ENCODE assay signal across 15 cellular contexts in genomic region chr17:58576679-58577367, GRCh38.
DNase-seq lines count a peak whose midpoint lies in the region; ATAC-seq, FAIRE-seq and TF ChIP-seq lines count a peak whose summit lies in the region.
"Had no signal": no experiment of that assay in that cellular context is flagged by ENCODE, and none has a peak within 500 bp of the region (broad histone marks: within the 10 kb centered on the region; RNA-seq: fewer than 3 reads in every experiment).

No MANE protein-coding gene starts in this region.

- H3K18ac ChIP-seq in H9 (ENCODE audit: insufficient read length, low read depth, low read length), result no peak overlapping the region

- H3K23me2 ChIP-seq in H9 (ENCODE audit: insufficient read length, low read depth, low read length, poor library complexity, severe bottlenecking), result no peaks in the 10 kb centered on the region

- no peak overlapping the region for H3K56ac ChIP-seq in H9 (ENCODE audit: insufficient read length, low read depth, low read length)

- DNase-seq in A172 (ENCODE audit: low spot score) (peak; percentile 22), HCEC 1CT (peak; percentile 22), GM12878 (ENCODE audit: low read depth, low spot score) (no peak), keratinocyte (ENCODE audit: low read depth, low spot score) (peak; percentile 32), ecto neural progenitor cell (ENCODE audit: low spot score) (no peak), H9 (no peak)
- no peak for DNase-seq in stimulated activated naive CD8-positive, alpha-beta T cell treated with anti-CD3 and anti-CD28 coated beads, Interleukin-15, amount 100 ng/mL, for 72 hours

- RAD21 ChIA-PET in GM12878 (lab: Charles Lee; ENCODE audit: unreplicated experiment), result interaction anchor here (0.6 to 4.1 kb wide), 11 partner anchors 10 to 427 kb away, joined by 3 to 24 read pairs (median 3); no protein-coding TSS in a partner anchor

- no peak overlapping the region for H2AK5ac ChIP-seq in H9 (ENCODE audit: insufficient read length, low read length)

- no peak overlapping the region for H2BK20ac ChIP-seq in H9 (ENCODE audit: low read depth, low read length, poor library complexity, severe bottlenecking)

- no peak overlapping the region for H2BK5ac ChIP-seq in H9 (ENCODE audit: insufficient read length, low read length)

- intact Hi-C loops in GM12878 (cut with micrococcal nuclease; ENCODE audit: unreplicated experiment), result loop anchor here (1.0 kb wide), 1 partner anchor 428 kb away; no protein-coding TSS in a partner anchor

- H3K36me3 Mint-ChIP-seq in H9 (ENCODE audit: insufficient read depth in 1 of 3, low read depth in 3 of 3), result no peaks in the 10 kb centered on the region
- H3K36me3 Mint-ChIP-seq: activated naive CD4-positive, alpha-beta T cell treated with anti-CD3 and anti-CD28 coated beads, Interleukin-2, amount 50 U/mL, for 72 hours; CD8-positive, alpha-beta memory T cell; memory B cell; natural killer cell treated with Interleukin-12 subunit alpha and Interleukin-12 subunit beta and Interleukin-15 and Interleukin-18, amount 100 ng/mL, for 72 hours; stimulated activated naive B cell treated with anti-CD40 and anti-IgM and Interleukin-4, amounts not matched to agents 10 μg/mL and 1 μg/mL and 100 μg/mL, for 72 hours had no signal

- no peak overlapping the region for H4K8ac ChIP-seq in H9 (replicated peaks; ENCODE audit: insufficient read length, low read depth, low read length)

- H3K4me3 ChIP-seq in GM12878 (no peak overlapping the region), keratinocyte (ENCODE audit: control insufficient read depth in 2 of 3, extremely low read depth in 1 of 3, insufficient read depth in 2 of 3, low read depth in 1 of 3, low read length in 3 of 3) (no peak overlapping the region)

- 55% methylated on average over 3 of the region's 3 CpGs for WGBS in GM12878 (ENCODE audit: insufficient coverage, insufficient replicate concordance, low lambda C conversion rate, missing lambda C conversion rate)
- WGBS in H9 (ENCODE audit: extremely low coverage, insufficient read length, low lambda C conversion rate), result no CpG with 5 or more reads among the region's 3 CpGs

- H2BK120ac ChIP-seq in H9 (ENCODE audit: low read depth, low read length, poor library complexity, severe bottlenecking), result no peak overlapping the region

- TF ChIP-seq CTCF in GM12878 (IDR thresholded peaks at IDR 0.05 in 2 of 3, conservative IDR thresholded peaks at IDR 0.05 in 1 of 3; ENCODE audit: control insufficient read depth in 2 of 3, extremely low read depth in 1 of 3, insufficient read depth in 1 of 3, low read depth in 3 of 3, low read length in 3 of 3) (no peak), keratinocyte (optimal IDR thresholded peaks at IDR 0.05 in 1 of 3, IDR thresholded peaks at IDR 0.05 in 1 of 3, conservative IDR thresholded peaks at IDR 0.05 in 1 of 3; ENCODE audit: extremely low read depth in 1 of 3, insufficient read depth in 2 of 3, low read length in 3 of 3) (no peak), H9 (conservative IDR thresholded peaks at IDR 0.05) (no peak)

- H3K9me3 ChIP-seq in GM12878 (replicated peaks; ENCODE audit: control insufficient read depth, insufficient read depth, low read length), result no peaks in the 10 kb centered on the region
- no peaks in the 10 kb centered on the region for H3K9me3 ChIP-seq in keratinocyte (ENCODE audit: control insufficient read depth, low read depth, low read length)
- H3K9me3 ChIP-seq in H9 (ENCODE audit: control insufficient read depth, low read depth, low read length), result no peaks in the 10 kb centered on the region

- TF ChIP-seq POLR2A in GM12878 (IDR thresholded peaks at IDR 0.05; ENCODE audit: low read depth, low read length), result no peak

- H3K4me2 ChIP-seq in GM12878 (ENCODE audit: control insufficient read depth, insufficient read depth), result no peak overlapping the region
- peak overlapping the region; percentile 86 for H3K4me2 ChIP-seq in keratinocyte (ENCODE audit: control insufficient read depth, extremely low read depth, insufficient read depth, low read depth, low read length)
- H3K4me2 ChIP-seq in H9 (ENCODE audit: insufficient read depth, insufficient read length, low read length), result no peak overlapping the region

- no peak overlapping the region for H3K9ac ChIP-seq in GM12878 (ENCODE audit: control insufficient read depth, insufficient read depth, low read length)
- H3K9ac ChIP-seq in keratinocyte (ENCODE audit: control insufficient read depth, extremely low read depth, insufficient read depth, low read length), result no peak overlapping the region
- no peak overlapping the region for H3K9ac ChIP-seq in H9 (ENCODE audit: extremely low read depth, insufficient read length, low read length)

- no peaks in the 10 kb centered on the region for H3K27me3 Mint-ChIP-seq in stimulated activated naive CD8-positive, alpha-beta T cell treated with anti-CD3 and anti-CD28 coated beads, Interleukin-15, amount 100 ng/mL, for 72 hours
- no peaks in the 10 kb centered on the region for H3K27me3 Mint-ChIP-seq in H9 (ENCODE audit: low read depth)
- H3K27me3 Mint-ChIP-seq: activated T-cell treated with anti-CD3 and anti-CD28 coated beads, Interleukin-2, amount 50 U/mL, for 24 hours; memory B cell; natural killer cell treated with Interleukin-12 subunit alpha and Interleukin-12 subunit beta and Interleukin-15 and Interleukin-18, amount 100 ng/mL, for 72 hours; progenitor cell of endocrine pancreas; stimulated activated naive B cell treated with anti-CD40 and anti-IgM and Interleukin-4, amounts not matched to agents 10 μg/mL and 1 μg/mL and 100 μg/mL, for 72 hours had no signal

- H3K27ac ChIP-seq in GM12878 (ENCODE audit: control insufficient read depth, insufficient read depth), result no peak overlapping the region
- H3K27ac ChIP-seq in keratinocyte (ENCODE audit: control insufficient read depth, insufficient read depth, low read length), result peak overlapping the region; percentile 82
- H3K27ac ChIP-seq in H9 (ENCODE audit: insufficient read length, low read depth, low read length), result no peak overlapping the region

- POLR2A ChIA-PET in GM12878 (lab: Charles Lee), result interaction anchor here (0.6 to 1.5 kb wide), 4 partner anchors 12 to 54 kb away, joined by 3 to 4 read pairs (median 4); no protein-coding TSS in a partner anchor

- no peak overlapping the region for H3K27ac Mint-ChIP-seq in stimulated activated naive CD8-positive, alpha-beta T cell treated with anti-CD3 and anti-CD28 coated beads, Interleukin-15, amount 100 ng/mL, for 72 hours
- H3K27ac Mint-ChIP-seq in H9, result no peak overlapping the region
- H3K27ac Mint-ChIP-seq: activated naive CD4-positive, alpha-beta T cell treated with anti-CD3 and anti-CD28 coated beads, Interleukin-2, amount 50 U/mL, for 72 hours; activated T-cell treated with anti-CD3 and anti-CD28 coated beads, Interleukin-2, amount 50 U/mL, for 24 hours; CD8-positive, alpha-beta memory T cell; memory B cell; natural killer cell treated with Interleukin-12 subunit alpha and Interleukin-12 subunit beta and Interleukin-15 and Interleukin-18, amount 100 ng/mL, for 72 hours; progenitor cell of endocrine pancreas; stimulated activated naive B cell treated with anti-CD40 and anti-IgM and Interleukin-4, amounts not matched to agents 10 μg/mL and 1 μg/mL and 100 μg/mL, for 72 hours had no signal

- H3K36me3 ChIP-seq in GM12878 (ENCODE audit: control insufficient read depth in 2 of 2, insufficient read depth in 2 of 2, low read length in 1 of 2), result no peaks in the 10 kb centered on the region
- no peaks in the 10 kb centered on the region for H3K36me3 ChIP-seq in keratinocyte (ENCODE audit: control insufficient read depth in 2 of 2, extremely low read depth in 1 of 2, insufficient read depth in 2 of 2, low read length in 2 of 2)

- in situ Hi-C loops in GM12878 (cut with MboI), result no loop called here

- H2AFZ ChIP-seq in GM12878 (ENCODE audit: control insufficient read depth, low read depth, low read length), result no peak overlapping the region
- no peak overlapping the region for H2AFZ ChIP-seq in keratinocyte (ENCODE audit: control insufficient read depth, low read length)
- no peak overlapping the region for H2AFZ ChIP-seq in H9 (ENCODE audit: low read length)

- no peaks in the 10 kb centered on the region for H3K79me1 ChIP-seq in H9 (ENCODE audit: insufficient read depth, low read depth, low read length, poor library complexity, severe bottlenecking)

- no peaks in the 10 kb centered on the region for H3K9me3 Mint-ChIP-seq in stimulated activated naive CD8-positive, alpha-beta T cell treated with anti-CD3 and anti-CD28 coated beads, Interleukin-15, amount 100 ng/mL, for 72 hours
- no peaks in the 10 kb centered on the region for H3K9me3 Mint-ChIP-seq in H9
- H3K9me3 Mint-ChIP-seq: activated naive CD4-positive, alpha-beta T cell treated with anti-CD3 and anti-CD28 coated beads, Interleukin-2, amount 50 U/mL, for 72 hours; activated T-cell treated with anti-CD3 and anti-CD28 coated beads, Interleukin-2, amount 50 U/mL, for 24 hours; memory B cell; natural killer cell treated with Interleukin-12 subunit alpha and Interleukin-12 subunit beta and Interleukin-15 and Interleukin-18, amount 100 ng/mL, for 72 hours; stimulated activated naive B cell treated with anti-CD40 and anti-IgM and Interleukin-4, amounts not matched to agents 10 μg/mL and 1 μg/mL and 100 μg/mL, for 72 hours had no signal

- no peak for TF ChIP-seq RAD21 in GM12878 (IDR thresholded peaks at IDR 0.05; ENCODE audit: insufficient read depth, low read depth, low read length)

- ATAC-seq in GM12878 (peak; percentile 56), HG02884 (IDR thresholded peaks at IDR 0.05; ENCODE audit: unreplicated experiment) (no peak)
- ATAC-seq in stimulated activated naive CD8-positive, alpha-beta T cell treated with anti-CD3 and anti-CD28 coated beads, Interleukin-15, amount 100 ng/mL, for 72 hours, result no peak
- ATAC-seq: activated naive CD4-positive, alpha-beta T cell treated with anti-CD3 and anti-CD28 coated beads, Interleukin-2, amount 50 U/mL, for 72 hours; natural killer cell treated with Interleukin-12 subunit alpha and Interleukin-12 subunit beta and Interleukin-15 and Interleukin-18, amount 100 ng/mL, for 72 hours; stimulated activated naive B cell treated with anti-CD40 and anti-IgM and Interleukin-4, amounts not matched to agents 10 μg/mL and 1 μg/mL and 100 μg/mL, for 72 hours had no signal

- H3K4me1 ChIP-seq in GM12878 (ENCODE audit: control insufficient read depth, insufficient read depth, low read length) (peaks cover 11% of the 10 kb centered on the region), keratinocyte (ENCODE audit: control insufficient read depth, extremely low read depth, insufficient read depth, low read length) (peaks cover 29% of the 10 kb centered on the region), H9 (ENCODE audit: insufficient read depth, low read length) (no peaks in the 10 kb centered on the region)

- no peak overlapping the region for H3K4ac ChIP-seq in H9 (ENCODE audit: low read depth, low read length)

- FAIRE-seq in GM12878 (lab: Jason Lieb, UNC), result peak; percentile 69
- peak; percentile 85 for FAIRE-seq in keratinocyte (lab: Jason Lieb, UNC)

- SMC1A ChIA-PET in GM12878 (lab: Charles Lee; ENCODE audit: uncharacterized antibody, unreplicated experiment), result interaction anchor here (0.6 to 5.2 kb wide), 17 partner anchors 9 to 428 kb away, joined by 3 to 22 read pairs (median 4); no protein-coding TSS in a partner anchor

- no peak overlapping the region for H3K4me3 Mint-ChIP-seq in stimulated activated naive CD8-positive, alpha-beta T cell treated with anti-CD3 and anti-CD28 coated beads, Interleukin-15, amount 100 ng/mL, for 72 hours
- no peak overlapping the region for H3K4me3 Mint-ChIP-seq in H9
- H3K4me3 Mint-ChIP-seq: activated T-cell treated with anti-CD3 and anti-CD28 coated beads, Interleukin-2, amount 50 U/mL, for 24 hours; CD8-positive, alpha-beta memory T cell; memory B cell; natural killer cell treated with Interleukin-12 subunit alpha and Interleukin-12 subunit beta and Interleukin-15 and Interleukin-18, amount 100 ng/mL, for 72 hours; stimulated activated naive B cell treated with anti-CD40 and anti-IgM and Interleukin-4, amounts not matched to agents 10 μg/mL and 1 μg/mL and 100 μg/mL, for 72 hours had no signal

- H3K23ac ChIP-seq in H9 (ENCODE audit: insufficient read length, low read depth, low read length), result no peak overlapping the region

- H4K91ac ChIP-seq in H9 (ENCODE audit: insufficient read length, low read depth, low read length), result no peak overlapping the region

- H4K20me1 ChIP-seq in GM12878 (ENCODE audit: control insufficient read depth, insufficient read depth) (no peaks in the 10 kb centered on the region), keratinocyte (ENCODE audit: control insufficient read depth, extremely low read depth, insufficient read depth, low read length) (no peaks in the 10 kb centered on the region), H9 (ENCODE audit: control insufficient read depth, insufficient read depth, insufficient read length) (no peaks in the 10 kb centered on the region)

- H4K5ac ChIP-seq in H9 (ENCODE audit: insufficient read length, low read depth, low read length), result no peak overlapping the region

- H2BK12ac ChIP-seq in H9 (ENCODE audit: insufficient read length, low read depth, low read length), result no peak overlapping the region

- H3K27me3 ChIP-seq in GM12878 (replicated peaks in 1 of 2; ENCODE audit: control insufficient read depth in 2 of 2, insufficient read depth in 2 of 2, low read length in 1 of 2) (no peaks in the 10 kb centered on the region), keratinocyte (ENCODE audit: control insufficient read depth, extremely low read depth, insufficient read depth, low read length) (no peaks in the 10 kb centered on the region), H9 (ENCODE audit: insufficient read depth, low read length) (no peaks in the 10 kb centered on the region)

- H3K79me2 ChIP-seq in GM12878 (ENCODE audit: control insufficient read depth, insufficient read depth, low read length) (no peaks in the 10 kb centered on the region), keratinocyte (ENCODE audit: control insufficient read depth, insufficient read depth, low read length) (no peaks in the 10 kb centered on the region), H9 (ENCODE audit: insufficient read depth, low read length) (no peaks in the 10 kb centered on the region)

- dilution Hi-C loops in keratinocyte (cut with MboI; ENCODE audit: extremely low pct_ligation_motif_present, low sequenced_read_pairs), result no loop called here

- BruUV-seq in GM12878 (replicated peaks; lab: Mats Ljungman, UMichigan), result no TSS peak

- no peaks in the 10 kb centered on the region for H3K9me1 ChIP-seq in keratinocyte (ENCODE audit: control insufficient read depth, extremely low read depth, insufficient read depth, low read length)

- H3K14ac ChIP-seq in H9 (ENCODE audit: insufficient read depth, low read length), result no peak overlapping the region

- no peak overlapping the region for H2BK15ac ChIP-seq in H9 (ENCODE audit: low read depth, low read length)

- no peak for TF ChIP-seq EP300 in GM12878 (IDR thresholded peaks at IDR 0.05; ENCODE audit: borderline replicate concordance in 1 of 2, control insufficient read depth in 1 of 2, low read depth in 2 of 2, low read length in 2 of 2)

- CTCF ChIA-PET in GM12878 (lab: Yijun Ruan, JAX), result interaction anchor here (0.6 to 7.1 kb wide), 30 partner anchors 9 to 433 kb away, joined by 3 to 65 read pairs (median 8); partner anchors contain the start of gene MTMR4

- H3T11ph ChIP-seq in H9 (ENCODE audit: low read length), result no peak overlapping the region

- H3K4me1 Mint-ChIP-seq in stimulated activated naive CD8-positive, alpha-beta T cell treated with anti-CD3 and anti-CD28 coated beads, Interleukin-15, amount 100 ng/mL, for 72 hours, result peaks cover 5% of the 10 kb centered on the region
- peaks cover 5 to 10% of the 10 kb centered on the region in 2 experiments; a peak in 3 of 4 replicates for H3K4me1 Mint-ChIP-seq in H9
- H3K4me1 Mint-ChIP-seq: memory B cell had no signal

Comparison
In these comparisons a context has a peak if more than half of its experiments do, and no peak if none do; other contexts are left out.
1. DNase-seq: peak in A172 (single experiment), HCEC 1CT (single experiment) and keratinocyte (single experiment); none in GM12878 (single experiment), ecto neural progenitor cell (single experiment), stimulated activated naive CD8-positive, alpha-beta T cell treated with anti-CD3 and anti-CD28 coated beads, Interleukin-15, amount 100 ng/mL, for 72 hours (0 of 2) and H9 (single experiment).